In the genomic region with DNA sequence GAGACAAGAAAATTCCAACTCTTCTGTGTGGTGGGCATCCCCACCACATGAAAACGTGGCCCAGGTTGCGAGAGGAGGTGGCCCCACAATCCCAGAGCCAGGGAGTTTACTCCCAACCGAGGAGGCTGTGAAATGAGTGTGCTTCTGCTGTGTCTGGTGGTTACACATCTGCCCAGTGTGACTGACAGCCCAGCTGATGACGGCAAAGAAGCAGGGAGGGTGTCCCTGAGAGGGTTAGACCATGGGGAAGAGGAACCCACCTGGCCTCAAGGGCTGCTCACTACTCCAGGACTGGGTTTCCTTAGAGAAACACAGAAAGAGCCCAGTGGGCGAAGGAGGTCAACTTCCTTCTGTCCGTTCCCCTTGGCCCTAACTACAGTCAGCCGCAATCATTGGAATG, we compare ENCODE assay signal across 26 cellular contexts.
"Had no signal": no experiment of that assay in that cellular context is flagged by ENCODE, and none has a peak within 500 bp of the region (broad histone marks: within the 10 kb centered on the region; RNA-seq: fewer than 3 reads in every experiment).

No MANE protein-coding gene starts in this region.

- H3K27ac Mint-ChIP-seq: activated CD4-positive, alpha-beta memory T cell treated with anti-CD3 and anti-CD28 coated beads for 36 hours; activated CD4-positive, alpha-beta T cell treated with anti-CD3 and anti-CD28 coated beads, Interleukin-2, amount 10 ng/mL, durations not matched to agents 24 days and 14 days; activated naive CD4-positive, alpha-beta T cell treated with anti-CD3 and anti-CD28 coated beads, Interleukin-2, amount 50 U/mL, for 24 hours; activated naive CD8-positive, alpha-beta T cell treated with anti-CD3 and anti-CD28 coated beads, Interleukin-2, amount 50 U/mL, for 24 hours; nephron progenitor cell; T-helper 1 cell treated with Interleukin-12 subunit alpha and Interleukin-12 subunit beta and Interleukin-4 antibody, amounts not matched to agents 30 μg/mL and 1 μg/mL, for 36 hours; type B pancreatic cell had no signal

- H3K4me3 Mint-ChIP-seq: activated CD4-positive, alpha-beta memory T cell treated with anti-CD3 and anti-CD28 coated beads for 36 hours; activated CD4-positive, alpha-beta T cell treated with anti-CD3 and anti-CD28 coated beads, Interleukin-2, amount 10 ng/mL, durations not matched to agents 24 days and 14 days; activated naive CD4-positive, alpha-beta T cell treated with anti-CD3 and anti-CD28 coated beads, Interleukin-2, amount 50 U/mL, for 24 hours; activated naive CD8-positive, alpha-beta T cell treated with anti-CD3 and anti-CD28 coated beads, Interleukin-2, amount 50 U/mL, for 24 hours; nephron progenitor cell; T-helper 1 cell treated with Interleukin-12 subunit alpha and Interleukin-12 subunit beta and Interleukin-4 antibody, amounts not matched to agents 30 μg/mL and 1 μg/mL, for 36 hours; type B pancreatic cell had no signal

- FAIRE-seq: colon, frontal cortex, islet of Langerhans, TTC549 had no signal

- H3K36me3 Mint-ChIP-seq: activated CD4-positive, alpha-beta memory T cell treated with anti-CD3 and anti-CD28 coated beads for 36 hours; activated naive CD4-positive, alpha-beta T cell treated with anti-CD3 and anti-CD28 coated beads, Interleukin-2, amount 50 U/mL, for 24 hours; type B pancreatic cell had no signal

- H3K36me3 ChIP-seq: left lung, right atrium auricular region, spleen, thoracic aorta had no signal

- H3K27me3 ChIP-seq: right atrium auricular region, spleen had no signal

- H3K4me3 ChIP-seq: left lung, right atrium auricular region, spleen, thoracic aorta had no signal

- H3K27me3 Mint-ChIP-seq: activated CD4-positive, alpha-beta memory T cell treated with anti-CD3 and anti-CD28 coated beads for 36 hours; activated CD4-positive, alpha-beta T cell treated with anti-CD3 and anti-CD28 coated beads, Interleukin-2, amount 10 ng/mL, durations not matched to agents 24 days and 14 days; activated naive CD4-positive, alpha-beta T cell treated with anti-CD3 and anti-CD28 coated beads, Interleukin-2, amount 50 U/mL, for 24 hours; activated naive CD8-positive, alpha-beta T cell treated with anti-CD3 and anti-CD28 coated beads, Interleukin-2, amount 50 U/mL, for 24 hours; type B pancreatic cell had no signal

- ATAC-seq: activated CD4-positive, CD25-positive, alpha-beta regulatory T cell treated with anti-CD3 and anti-CD28 coated beads, Interleukin-2, amount 50 U/mL, for 24 hours; activated naive CD8-positive, alpha-beta T cell treated with anti-CD3 and anti-CD28 coated beads, Interleukin-2, amount 50 U/mL, for 24 hours; left lung; stimulated activated naive CD8-positive, alpha-beta T cell treated with anti-CD3 and anti-CD28 coated beads, Interleukin-15, Interleukin-2, amounts not matched to agents 100 U/mL and 50 U/mL, for 24 hours had no signal

- H3K9me3 ChIP-seq: left lung, right atrium auricular region, spleen, thoracic aorta had no signal

- H3K9me3 Mint-ChIP-seq: activated CD4-positive, alpha-beta memory T cell treated with anti-CD3 and anti-CD28 coated beads for 36 hours; activated CD4-positive, alpha-beta T cell treated with anti-CD3 and anti-CD28 coated beads, Interleukin-2, amount 10 ng/mL, durations not matched to agents 24 days and 14 days; activated naive CD4-positive, alpha-beta T cell treated with anti-CD3 and anti-CD28 coated beads, Interleukin-2, amount 50 U/mL, for 24 hours; activated naive CD8-positive, alpha-beta T cell treated with anti-CD3 and anti-CD28 coated beads, Interleukin-2, amount 50 U/mL, for 24 hours had no signal

- DNase-seq: activated CD4-positive, alpha-beta memory T cell treated with anti-CD3 and anti-CD28 coated beads for 36 hours; activated CD4-positive, alpha-beta T cell treated with anti-CD3 and anti-CD28 coated beads, Interleukin-2, amount 10 ng/mL, durations not matched to agents 24 days and 14 days; activated CD8-positive, alpha-beta memory T cell treated with anti-CD3 and anti-CD28 coated beads, Interleukin-2, amount 50 U/mL, for 4 hours; activated gamma-delta T cell; activated naive CD8-positive, alpha-beta T cell treated with anti-CD3 and anti-CD28 coated beads, Interleukin-2, amount 50 U/mL, for 24 hours; activated T-cell treated with anti-CD3 and anti-CD28 coated beads, Interleukin-2, amount 50 U/mL, for 1 hour; amygdala; effector memory CD4-positive, alpha-beta T cell; left lung; nephron progenitor cell; nucleus accumbens; spleen; stimulated activated naive CD8-positive, alpha-beta T cell treated with anti-CD3 and anti-CD28 coated beads, Interleukin-15, Interleukin-2, amounts not matched to agents 100 U/mL and 50 U/mL, for 24 hours; T-helper 9 cell had no signal

- H2AFZ ChIP-seq: parathyroid adenoma had no signal

- H3K27ac ChIP-seq: left lung, parathyroid adenoma, right atrium auricular region, thoracic aorta, VCaP had no signal

- H3K9ac ChIP-seq: parathyroid adenoma had no signal
